Comparison of ENCODE assay signal across 1 cellular context in genomic region chr13:77697208-77698103, GRCh38.
TF ChIP-seq lines count a peak whose summit lies in the region.

Gene SLAIN1 (plus strand): TSS chr13:77697687. CDS start chr13:77697914, 227 bp downstream.

TF ChIP-seq in WTC11, 78 proteins besides CTCF, POLR2A, EP300 and RAD21 (continued from another document):
- TF ChIP-seq ARID4B (CRISPR knock-in tag; IDR thresholded peaks at IDR 0.05; ENCODE audit: borderline replicate concordance) (0 out of 2 replicates have a peak, but pooled peaks have one; percentile 4), HMGXB4 (CRISPR knock-in tag; IDR thresholded peaks at IDR 0.05) (0 out of 2 replicates have a peak, but pooled peaks have one; percentile 31), MLX (CRISPR knock-in tag; IDR thresholded peaks at IDR 0.05) (no peak), ZBTB43 (CRISPR knock-in tag; IDR thresholded peaks at IDR 0.05) (0 out of 2 replicates have a peak, but pooled peaks have one; percentile 24), FOXP1 (CRISPR knock-in tag; IDR thresholded peaks at IDR 0.05; ENCODE audit: borderline replicate concordance) (peak; percentile 87), HMGA2 (CRISPR knock-in tag; IDR thresholded peaks at IDR 0.05) (no peak)
TF ChIP-seq in WTC11: peak in this region for 19.
